8 cellular contexts compared by ENCODE assay signal in the genomic region with DNA sequence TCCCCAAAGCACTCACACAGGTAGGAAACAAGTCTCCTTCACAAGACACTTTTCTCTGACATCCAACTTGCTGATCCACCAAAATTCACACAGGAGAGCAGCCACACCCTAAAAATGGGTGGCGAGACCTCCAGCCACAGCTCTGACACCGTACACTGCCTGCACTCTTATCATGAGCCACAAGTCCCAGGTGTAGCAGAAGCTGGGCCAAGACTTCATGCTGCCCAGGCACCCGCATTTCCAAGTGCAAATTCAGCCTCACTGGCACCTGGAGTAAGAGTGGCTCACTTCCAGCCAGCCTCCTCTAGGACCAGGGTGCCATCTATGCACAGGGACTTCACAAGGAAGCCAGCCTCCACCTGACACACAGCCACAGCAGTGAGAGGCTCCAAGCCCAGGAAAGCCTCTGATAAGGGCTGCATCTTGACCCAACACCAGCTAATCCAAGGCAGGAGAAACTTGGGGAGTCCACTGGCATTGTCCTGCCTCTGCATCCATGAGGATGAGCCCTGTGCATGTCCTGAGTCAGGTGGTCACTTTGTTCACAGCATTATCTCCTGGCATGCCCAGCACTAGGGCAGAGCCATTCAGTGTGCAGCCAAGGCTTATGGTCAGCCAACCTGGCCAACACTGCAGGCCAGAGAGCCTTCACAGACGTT. TPM values are rescaled to one million over a fixed set of nuclear protein-coding genes. Genes with fewer than 3 reads are reported as not detected.
DNase-seq lines count a peak whose midpoint lies in the region; ATAC-seq and TF ChIP-seq lines count a peak whose summit lies in the region.
"Had no signal": no experiment of that assay in that cellular context is flagged by ENCODE, and none has a peak within 500 bp of the region (broad histone marks: within the 10 kb centered on the region; RNA-seq: fewer than 3 reads in every experiment).

No MANE protein-coding gene starts in this region.

- no peaks in the 10 kb centered on the region for H3K27me3 Mint-ChIP-seq in CD8-positive, alpha-beta T cell (ENCODE audit: low read depth)
- H3K27me3 Mint-ChIP-seq in naive thymus-derived CD4-positive, alpha-beta T cell: no peaks in the 10 kb centered on the region

- no peak for ATAC-seq in CD8-positive, alpha-beta T cell
- ATAC-seq in naive thymus-derived CD4-positive, alpha-beta T cell: no peak

- peak overlapping the region; percentile 29 for H3K27ac Mint-ChIP-seq in CD8-positive, alpha-beta T cell
- peak overlapping the region; percentile 15 to 91 (median 77) for H3K27ac Mint-ChIP-seq in naive thymus-derived CD4-positive, alpha-beta T cell

- H3K9me2 ChIP-seq in SU-DHL-6 (replicated peaks; ENCODE audit: insufficient read depth, low read length): no peaks in the 10 kb centered on the region

- no peaks in the 10 kb centered on the region for H3K27me3 ChIP-seq in CD8-positive, alpha-beta T cell (ENCODE audit: insufficient read depth, low read length)
- H3K27me3 ChIP-seq in SU-DHL-6 (ENCODE audit: low read length) (no peaks in the 10 kb centered on the region), A673 (replicated peaks; ENCODE audit: insufficient read depth, low read depth, low read length, poor library complexity) (no peaks in the 10 kb centered on the region)
- no peaks in the 10 kb centered on the region for H3K27me3 ChIP-seq in naive thymus-derived CD4-positive, alpha-beta T cell (ENCODE audit: control insufficient read depth in 2 of 2, insufficient read depth in 2 of 2, low read length in 2 of 2)

- BruUV-seq in A673 (replicated peaks; lab: Mats Ljungman, UMichigan): no TSS peak

- H3K4me1 ChIP-seq in CD8-positive, alpha-beta T cell (ENCODE audit: insufficient read depth, low read length): peaks cover 16% of the 10 kb centered on the region
- H3K4me1 ChIP-seq in naive thymus-derived CD4-positive, alpha-beta T cell (ENCODE audit: control insufficient read depth in 2 of 2, insufficient read depth in 2 of 2, low read length in 2 of 2): peaks cover 0 to 10% of the 10 kb centered on the region in 2 donors
- peaks cover 12% of the 10 kb centered on the region for H3K4me1 ChIP-seq in A673 (ENCODE audit: insufficient read depth, low read length, poor library complexity, severe bottlenecking)

- H3K36me3 ChIP-seq in CD8-positive, alpha-beta T cell (ENCODE audit: insufficient read depth, low read length): no peaks in the 10 kb centered on the region
- no peaks in the 10 kb centered on the region for H3K36me3 ChIP-seq in SU-DHL-6 (ENCODE audit: low read length)
- peaks cover 0 to 25% (median 0%) of the 10 kb centered on the region in 3 experiments for H3K36me3 ChIP-seq in naive thymus-derived CD4-positive, alpha-beta T cell (ENCODE audit: control insufficient read depth in 2 of 3, insufficient read depth in 3 of 3, low read length in 3 of 3)
- peaks cover 26% of the 10 kb centered on the region for H3K36me3 ChIP-seq in A673 (ENCODE audit: insufficient read depth, low read length, poor library complexity, severe bottlenecking)

- no peaks in the 10 kb centered on the region for H3K9me3 Mint-ChIP-seq in CD8-positive, alpha-beta T cell
- peaks cover 0 to 2% (median 0%) of the 10 kb centered on the region in 11 donors for H3K9me3 Mint-ChIP-seq in naive thymus-derived CD4-positive, alpha-beta T cell

- H3K4me3 Mint-ChIP-seq in CD8-positive, alpha-beta T cell: peak overlapping the region; percentile 47
- peak overlapping the region in 8 of 10 donors; percentile 27 to 90 (median 51) for H3K4me3 Mint-ChIP-seq in naive thymus-derived CD4-positive, alpha-beta T cell

- no peak for DNase-seq in CD8-positive, alpha-beta T cell
- DNase-seq in naive thymus-derived CD4-positive, alpha-beta T cell: no peak
- no peak for DNase-seq in A673 (ENCODE audit: low spot score)
- no peak for DNase-seq in HuH-7 (ENCODE audit: low spot score)
- no peak for DNase-seq in activated T-cell treated with anti-CD3 and anti-CD28 coated beads for 4 hours
- DNase-seq: GM23248, NCI-H1092 treated with DMSO at 0.1 percent for 48 hours had no signal

- intact Hi-C loops in CD8-positive, alpha-beta T cell (cut with DNase I, micrococcal nuclease): no loop called here
- intact Hi-C loops in naive thymus-derived CD4-positive, alpha-beta T cell (cut with micrococcal nuclease): no loop called here
- intact Hi-C loops in A673 (cut with micrococcal nuclease; ENCODE audit: unreplicated experiment): no loop called here

- peaks cover 31% of the 10 kb centered on the region for H3K4me1 Mint-ChIP-seq in CD8-positive, alpha-beta T cell (ENCODE audit: low read depth)
- peaks cover 10 to 44% (median 34%) of the 10 kb centered on the region in 7 donors for H3K4me1 Mint-ChIP-seq in naive thymus-derived CD4-positive, alpha-beta T cell

- H3K9ac ChIP-seq in SU-DHL-6 (ENCODE audit: low read length): no peak overlapping the region
- H3K9ac ChIP-seq: GM23248 had no signal

- no peak overlapping the region for H3K4me3 ChIP-seq in CD8-positive, alpha-beta T cell (ENCODE audit: low read depth, low read length)
- H3K4me3 ChIP-seq in SU-DHL-6 (ENCODE audit: insufficient read depth, low read length, poor library complexity, severe bottlenecking): no peak overlapping the region
- no peak overlapping the region for H3K4me3 ChIP-seq in naive thymus-derived CD4-positive, alpha-beta T cell (ENCODE audit: low read length)
- no peak overlapping the region for H3K4me3 ChIP-seq in A673 (ENCODE audit: low read depth, low read length, poor library complexity, severe bottlenecking)

- H2AFZ ChIP-seq in SU-DHL-6 (ENCODE audit: low read depth, low read length, severe bottlenecking): no peak overlapping the region
- H2AFZ ChIP-seq: GM23248 had no signal

- peaks cover 16% of the 10 kb centered on the region for H3F3A ChIP-seq in SU-DHL-6 (ENCODE audit: insufficient read depth)

- no peak overlapping the region for H3K4me2 ChIP-seq in SU-DHL-6 (ENCODE audit: low read depth, low read length, poor library complexity, severe bottlenecking)

- H4K20me1 ChIP-seq in SU-DHL-6 (ENCODE audit: low read depth, low read length): no peaks in the 10 kb centered on the region

- CTCF ChIA-PET in CD8-positive, alpha-beta T cell (lab: Charles Lee): interaction anchor here (0.6 to 2.0 kb wide), 6 partner anchors 29 to 99 kb away, joined by 3 to 7 read pairs (median 4); partner anchors contain the start of genes DCTPP1 and ZNF764
- CTCF ChIA-PET in naive thymus-derived CD4-positive, alpha-beta T cell (lab: Charles Lee): no interaction called here
- CTCF ChIA-PET in A673 (lab: Charles Lee): no interaction called here

- POLR2A ChIA-PET in CD8-positive, alpha-beta T cell (lab: Charles Lee): interaction anchor here (0.7 to 2.0 kb wide), 4 partner anchors 23 to 147 kb away, joined by 3 to 4 read pairs (median 4); partner anchors contain the start of gene SEPTIN1
- POLR2A ChIA-PET in naive thymus-derived CD4-positive, alpha-beta T cell (lab: Charles Lee): interaction anchor here (0.8 to 4.5 kb wide), 8 partner anchors 18 to 160 kb away, joined by 3 to 29 read pairs (median 3); partner anchors contain the start of gene ZNF764
- POLR2A ChIA-PET in A673 (lab: Charles Lee; ENCODE audit: low non-redundant PET): no interaction called here

- no peaks in the 10 kb centered on the region for H3K79me2 ChIP-seq in SU-DHL-6 (ENCODE audit: insufficient read depth, low read length)

- TF ChIP-seq CTCF in CD8-positive, alpha-beta T cell (IDR thresholded peaks at IDR 0.05): no peak
- TF ChIP-seq CTCF in SU-DHL-6 (IDR thresholded peaks at IDR 0.05; ENCODE audit: insufficient read depth, low read length, poor library complexity, severe bottlenecking) (no peak), A673 (conservative IDR thresholded peaks at IDR 0.05; ENCODE audit: low read depth, low read length) (no peak)

- H3K27ac ChIP-seq in CD8-positive, alpha-beta T cell (ENCODE audit: low read depth, low read length): no peak overlapping the region
- H3K27ac ChIP-seq in SU-DHL-6 (ENCODE audit: low read depth, low read length) (peak overlapping the region; percentile 5; the same call in 1 of the 2 replicates), A673 (ENCODE audit: low read depth, low read length, poor library complexity, severe bottlenecking) (no peak overlapping the region)
- no peak overlapping the region for H3K27ac ChIP-seq in naive thymus-derived CD4-positive, alpha-beta T cell (ENCODE audit: low read depth, low read length)

- no peaks in the 10 kb centered on the region for H3K9me3 ChIP-seq in CD8-positive, alpha-beta T cell (ENCODE audit: low read length)
- H3K9me3 ChIP-seq in SU-DHL-6 (ENCODE audit: insufficient read depth, low read length) (no peaks in the 10 kb centered on the region), A673 (ENCODE audit: low read depth, low read length, poor library complexity, severe bottlenecking) (no peaks in the 10 kb centered on the region)
- H3K9me3 ChIP-seq in naive thymus-derived CD4-positive, alpha-beta T cell (ENCODE audit: control insufficient read depth in 2 of 3, low read length in 3 of 3): no peaks in the 10 kb centered on the region

- H3K36me3 Mint-ChIP-seq in CD8-positive, alpha-beta T cell: peaks cover 18% of the 10 kb centered on the region
- H3K36me3 Mint-ChIP-seq in naive thymus-derived CD4-positive, alpha-beta T cell: peaks cover 0 to 1% (median 0%) of the 10 kb centered on the region in 5 donors

RNA-seq across cellular contexts. Expression of gene ZNF768, which starts 2.6 kb away (rescaled TPM):
- 1 to 10 TPM; 2.6 to 2.8 TPM for total RNA-seq in CD8-positive, alpha-beta T cell
- total RNA-seq in naive thymus-derived CD4-positive, alpha-beta T cell: 1 to 10 TPM; 6.0 to 8.5 (median 7.3) TPM
- 1 to 10 TPM; 1.6 to 2.4 TPM for polyA plus RNA-seq in naive thymus-derived CD4-positive, alpha-beta T cell
- total RNA-seq in A673 (2021): 32.7 and 39.5 TPM in 2 replicates

RNA-seq across cellular contexts. Expression of gene ZNF747, which starts 5.7 kb away (rescaled TPM):
- 1 to 10 TPM; 6.2 to 6.3 TPM for total RNA-seq in CD8-positive, alpha-beta T cell
- total RNA-seq in naive thymus-derived CD4-positive, alpha-beta T cell: 10 to 100 TPM in 4 of 5 experiments, 1 to 10 TPM in 1; 9.1 to 17.4 (median 13.8) TPM
- 10 to 100 TPM in 1 of 2 donors, 1 to 10 TPM in 1; 8.9 to 11.7 TPM for polyA plus RNA-seq in naive thymus-derived CD4-positive, alpha-beta T cell
- 10.6 and 12.7 TPM in 2 replicates for total RNA-seq in A673 (2021)

RNA-seq across cellular contexts. Expression of gene ZNF764, which starts 29.2 kb away (rescaled TPM):
- total RNA-seq in CD8-positive, alpha-beta T cell: 10 to 100 TPM; 15.0 to 15.6 TPM
- 10 to 100 TPM; 11.9 to 20.9 (median 19.3) TPM for total RNA-seq in naive thymus-derived CD4-positive, alpha-beta T cell
- polyA plus RNA-seq in naive thymus-derived CD4-positive, alpha-beta T cell: 1 to 10 TPM; 4.5 to 6.8 TPM
- total RNA-seq in A673 (2021): 15.2 and 17.7 TPM in 2 replicates

RNA-seq across cellular contexts. Expression of gene ZNF688, which starts 42.6 kb away (rescaled TPM):
- 1 to 10 TPM; 6.1 to 7.1 TPM for total RNA-seq in CD8-positive, alpha-beta T cell
- total RNA-seq in naive thymus-derived CD4-positive, alpha-beta T cell: 10 to 100 TPM in 4 of 5 experiments, 1 to 10 TPM in 1; 8.8 to 24.3 (median 16.3) TPM
- polyA plus RNA-seq in naive thymus-derived CD4-positive, alpha-beta T cell: 10 to 100 TPM; 29.7 to 33.2 TPM
- total RNA-seq in A673 (2021): 8.5 and 9.1 TPM in 2 replicates

RNA-seq across cellular contexts. Expression of gene ITGAL, which starts 56.4 kb away (rescaled TPM):
- total RNA-seq in CD8-positive, alpha-beta T cell: 100 to 1,000 TPM; 187 to 218 TPM
- total RNA-seq in naive thymus-derived CD4-positive, alpha-beta T cell: 100 to 1,000 TPM; 258 to 629 (median 436) TPM
- 100 to 1,000 TPM; 110 to 135 TPM for polyA plus RNA-seq in naive thymus-derived CD4-positive, alpha-beta T cell
- not detected in 2 replicates for total RNA-seq in A673 (2021)
- polyA plus RNA-seq: GM23248 had no signal
